Comparison of ENCODE assay signal across 1 cellular context in the genomic region with DNA sequence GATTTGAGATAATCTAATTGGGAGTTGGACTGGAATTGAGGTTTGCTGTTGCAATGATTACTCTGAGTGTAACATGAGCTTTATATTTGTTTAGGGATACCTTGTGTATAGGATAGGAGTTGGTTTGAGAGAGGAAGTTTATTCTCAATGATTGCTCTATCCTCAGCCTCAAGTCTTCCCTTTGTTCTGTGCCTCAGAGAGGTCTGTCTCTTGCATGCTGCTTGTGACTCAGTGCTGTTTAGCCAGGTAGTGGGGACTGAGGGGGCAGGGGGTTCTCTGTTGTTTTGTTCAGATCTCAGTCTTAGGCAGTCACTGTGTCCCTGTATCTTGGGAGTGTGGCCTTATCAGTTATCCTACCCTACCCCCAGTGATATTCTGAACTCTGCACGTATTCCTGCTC.
TF ChIP-seq lines count a peak whose summit lies in the region.

No MANE protein-coding gene starts in this region.

TF ChIP-seq in WTC11, 78 proteins besides CTCF, POLR2A, EP300 and RAD21 (continued from another document):
- TF ChIP-seq, protein P1, sequence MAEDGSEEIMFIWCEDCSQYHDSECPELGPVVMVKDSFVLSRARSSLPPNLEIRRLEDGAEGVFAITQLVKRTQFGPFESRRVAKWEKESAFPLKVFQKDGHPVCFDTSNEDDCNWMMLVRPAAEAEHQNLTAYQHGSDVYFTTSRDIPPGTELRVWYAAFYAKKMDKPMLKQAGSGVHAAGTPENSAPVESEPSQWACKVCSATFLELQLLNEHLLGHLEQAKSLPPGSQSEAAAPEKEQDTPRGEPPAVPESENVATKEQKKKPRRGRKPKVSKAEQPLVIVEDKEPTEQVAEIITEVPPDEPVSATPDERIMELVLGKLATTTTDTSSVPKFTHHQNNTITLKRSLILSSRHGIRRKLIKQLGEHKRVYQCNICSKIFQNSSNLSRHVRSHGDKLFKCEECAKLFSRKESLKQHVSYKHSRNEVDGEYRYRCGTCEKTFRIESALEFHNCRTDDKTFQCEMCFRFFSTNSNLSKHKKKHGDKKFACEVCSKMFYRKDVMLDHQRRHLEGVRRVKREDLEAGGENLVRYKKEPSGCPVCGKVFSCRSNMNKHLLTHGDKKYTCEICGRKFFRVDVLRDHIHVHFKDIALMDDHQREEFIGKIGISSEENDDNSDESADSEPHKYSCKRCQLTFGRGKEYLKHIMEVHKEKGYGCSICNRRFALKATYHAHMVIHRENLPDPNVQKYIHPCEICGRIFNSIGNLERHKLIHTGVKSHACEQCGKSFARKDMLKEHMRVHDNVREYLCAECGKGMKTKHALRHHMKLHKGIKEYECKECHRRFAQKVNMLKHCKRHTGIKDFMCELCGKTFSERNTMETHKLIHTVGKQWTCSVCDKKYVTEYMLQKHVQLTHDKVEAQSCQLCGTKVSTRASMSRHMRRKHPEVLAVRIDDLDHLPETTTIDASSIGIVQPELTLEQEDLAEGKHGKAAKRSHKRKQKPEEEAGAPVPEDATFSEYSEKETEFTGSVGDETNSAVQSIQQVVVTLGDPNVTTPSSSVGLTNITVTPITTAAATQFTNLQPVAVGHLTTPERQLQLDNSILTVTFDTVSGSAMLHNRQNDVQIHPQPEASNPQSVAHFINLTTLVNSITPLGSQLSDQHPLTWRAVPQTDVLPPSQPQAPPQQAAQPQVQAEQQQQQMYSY (CRISPR knock-in tag; IDR thresholded peaks at IDR 0.05) = no peak
- TF ChIP-seq, protein P2, sequence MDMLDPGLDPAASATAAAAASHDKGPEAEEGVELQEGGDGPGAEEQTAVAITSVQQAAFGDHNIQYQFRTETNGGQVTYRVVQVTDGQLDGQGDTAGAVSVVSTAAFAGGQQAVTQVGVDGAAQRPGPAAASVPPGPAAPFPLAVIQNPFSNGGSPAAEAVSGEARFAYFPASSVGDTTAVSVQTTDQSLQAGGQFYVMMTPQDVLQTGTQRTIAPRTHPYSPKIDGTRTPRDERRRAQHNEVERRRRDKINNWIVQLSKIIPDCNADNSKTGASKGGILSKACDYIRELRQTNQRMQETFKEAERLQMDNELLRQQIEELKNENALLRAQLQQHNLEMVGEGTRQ (CRISPR knock-in tag; IDR thresholded peaks at IDR 0.05) = no peak
- TF ChIP-seq ZNF138 (CRISPR knock-in tag; conservative IDR thresholded peaks at IDR 0.05) = no peak
- no peak for TF ChIP-seq RORB (CRISPR knock-in tag; IDR thresholded peaks at IDR 0.05)
- TF ChIP-seq IRF2 (CRISPR knock-in tag; IDR thresholded peaks at IDR 0.05; ENCODE audit: borderline replicate concordance, low read depth) = no peak
- no peak for TF ChIP-seq ZNF219 (CRISPR knock-in tag; IDR thresholded peaks at IDR 0.05; ENCODE audit: borderline replicate concordance)
- TF ChIP-seq, protein P3, sequence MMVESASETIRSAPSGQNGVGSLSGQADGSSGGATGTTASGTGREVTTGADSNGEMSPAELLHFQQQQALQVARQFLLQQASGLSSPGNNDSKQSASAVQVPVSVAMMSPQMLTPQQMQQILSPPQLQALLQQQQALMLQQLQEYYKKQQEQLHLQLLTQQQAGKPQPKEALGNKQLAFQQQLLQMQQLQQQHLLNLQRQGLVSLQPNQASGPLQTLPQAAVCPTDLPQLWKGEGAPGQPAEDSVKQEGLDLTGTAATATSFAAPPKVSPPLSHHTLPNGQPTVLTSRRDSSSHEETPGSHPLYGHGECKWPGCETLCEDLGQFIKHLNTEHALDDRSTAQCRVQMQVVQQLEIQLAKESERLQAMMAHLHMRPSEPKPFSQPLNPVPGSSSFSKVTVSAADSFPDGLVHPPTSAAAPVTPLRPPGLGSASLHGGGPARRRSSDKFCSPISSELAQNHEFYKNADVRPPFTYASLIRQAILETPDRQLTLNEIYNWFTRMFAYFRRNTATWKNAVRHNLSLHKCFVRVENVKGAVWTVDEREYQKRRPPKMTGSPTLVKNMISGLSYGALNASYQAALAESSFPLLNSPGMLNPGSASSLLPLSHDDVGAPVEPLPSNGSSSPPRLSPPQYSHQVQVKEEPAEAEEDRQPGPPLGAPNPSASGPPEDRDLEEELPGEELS (CRISPR knock-in tag; IDR thresholded peaks at IDR 0.05) = no peak
- no peak for TF ChIP-seq MXD4 (CRISPR knock-in tag; IDR thresholded peaks at IDR 0.05; ENCODE audit: borderline replicate concordance)
- TF ChIP-seq SMAD3 (CRISPR knock-in tag; IDR thresholded peaks at IDR 0.05; ENCODE audit: borderline replicate concordance) = no peak
